In genomic region chr6:157376241-157376640, GRCh38 we compare ENCODE assay signal across 21 cellular contexts.
"Had no signal": no experiment of that assay in that cellular context is flagged by ENCODE, and none has a peak within 500 bp of the region (broad histone marks: within the 10 kb centered on the region; RNA-seq: fewer than 3 reads in every experiment).

No MANE protein-coding gene starts in this region.

- H3K9me3 Mint-ChIP-seq: activated T-cell treated with anti-CD3 and anti-CD28 coated beads, Interleukin-2, amount 50 U/mL, for 72 hours; immature natural killer cell; naive thymus-derived CD4-positive, alpha-beta T cell; neural crest cell; T-cell; T-helper 2 cell treated with Interferon-gamma antibody and Interleukin-4, amounts not matched to agents 5 μg/mL and 100 μg/mL, for 36 hours had no signal

- DNase-seq: activated CD4-positive, alpha-beta T cell treated with anti-CD3 and anti-CD28 coated beads for 1 hour; activated CD8-positive, alpha-beta memory T cell treated with anti-CD3 and anti-CD28 coated beads, Interleukin-2, amount 50 U/mL, for 48 hours; activated gamma-delta T cell; cerebellar nuclear complex; immature natural killer cell; kidney glomerular epithelial cell; left lung; naive thymus-derived CD4-positive, alpha-beta T cell; occipital lobe; right lobe of liver; stimulated activated naive CD4-positive, alpha-beta T cell treated with Interleukin-2 at 50 U/mL for 16 hours; T-cell; tibial artery had no signal

- ATAC-seq: activated T-cell treated with anti-CD3 and anti-CD28 coated beads, Interleukin-2, amount 50 U/mL, for 72 hours; left lung; naive thymus-derived CD4-positive, alpha-beta T cell; right lobe of liver; T-cell had no signal

- H3K4me3 ChIP-seq: coronary artery, left lung, lung, right lobe of liver, SJCRH30, skin epidermis, tibial artery had no signal

- H3K27ac ChIP-seq: coronary artery, left lung, right lobe of liver, SJCRH30, skin epidermis, tibial artery, WERI-Rb-1 had no signal

- H3K9me3 ChIP-seq: left lung, right lobe of liver, tibial artery had no signal

- H3K27ac Mint-ChIP-seq: activated T-cell treated with anti-CD3 and anti-CD28 coated beads, Interleukin-2, amount 50 U/mL, for 72 hours; immature natural killer cell; naive thymus-derived CD4-positive, alpha-beta T cell; T-cell; T-helper 2 cell treated with Interferon-gamma antibody and Interleukin-4, amounts not matched to agents 5 μg/mL and 100 μg/mL, for 36 hours had no signal

- H3K36me3 Mint-ChIP-seq: immature natural killer cell; naive thymus-derived CD4-positive, alpha-beta T cell; T-cell had no signal

- H3K36me3 ChIP-seq: left lung, right lobe of liver, SJCRH30, tibial artery, WERI-Rb-1 had no signal

- H3K4me3 Mint-ChIP-seq: activated T-cell treated with anti-CD3 and anti-CD28 coated beads, Interleukin-2, amount 50 U/mL, for 72 hours; immature natural killer cell; neural crest cell; T-cell; T-helper 2 cell treated with Interferon-gamma antibody and Interleukin-4, amounts not matched to agents 5 μg/mL and 100 μg/mL, for 36 hours had no signal

- H3K27me3 ChIP-seq: left lung, right lobe of liver, SJCRH30, tibial artery had no signal
